8 cellular contexts compared by ENCODE assay signal in genomic region chr16:67935402-67936123, GRCh38. TPM values are rescaled to one million over a fixed set of nuclear protein-coding genes. Genes with fewer than 3 reads are reported as not detected.
DNase-seq lines count a peak whose midpoint lies in the region; FAIRE-seq and TF ChIP-seq lines count a peak whose summit lies in the region.

No MANE protein-coding gene starts in this region.

- H2BK120ac ChIP-seq in neuronal stem cell (ENCODE audit: low read depth, low read length) = peak overlapping the region; percentile 28

- H3K4me2 ChIP-seq in neuronal stem cell (ENCODE audit: insufficient read depth, low read length, poor library complexity, severe bottlenecking) = peak overlapping the region; percentile 98

- peaks cover 40% of the 10 kb centered on the region for H3K36me3 Mint-ChIP-seq in activated naive CD4-positive, alpha-beta T cell treated with anti-CD3 and anti-CD28 coated beads for 36 hours (ENCODE audit: low read depth)

- no CpG with 5 or more reads among the region's 55 CpGs for WGBS in neuronal stem cell (ENCODE audit: extremely low coverage in 2 of 2, insufficient read length in 2 of 2, insufficient replicate concordance in 1 of 2), 2 donors

- intact Hi-C loops in activated naive CD4-positive, alpha-beta T cell treated with anti-CD3 and anti-CD28 coated beads for 36 hours (cut with micrococcal nuclease) = loop anchor here (1.0 to 5.0 kb wide), 15 partner anchors 17 to 414 kb away; partner anchors contain the start of genes ACD, CTCF, DDX28 and DPEP3

- H3K4me3 ChIP-seq in HFF-Myc (replicated peaks; ENCODE audit: low read depth, low read length) (peak overlapping the region; percentile 92), SJSA1 (peak overlapping the region; percentile 75), neuronal stem cell (ENCODE audit: low read length in 2 of 2) (peak overlapping the region; percentile 88 to 97), subcutaneous abdominal adipose tissue (ENCODE audit: low read depth in 1 of 5, low read length in 5 of 5) (peak overlapping the region; percentile 80 to 95 (median 91))

- H3K27me3 ChIP-seq in SJSA1 (replicated peaks) (no peaks in the 10 kb centered on the region), neuronal stem cell (ENCODE audit: control insufficient read depth in 3 of 3, insufficient read depth in 3 of 3, low read depth in 1 of 3, low read length in 3 of 3) (peaks cover 0 to 4% (median 0%) of the 10 kb centered on the region in 3 experiments), subcutaneous abdominal adipose tissue (ENCODE audit: control insufficient read depth in 5 of 5, insufficient read depth in 4 of 5, low read length in 5 of 5) (no peaks in the 10 kb centered on the region)

- H3K4me3 Mint-ChIP-seq in activated naive CD4-positive, alpha-beta T cell treated with anti-CD3 and anti-CD28 coated beads for 36 hours = peak overlapping the region; percentile 100

- H3K4me1 Mint-ChIP-seq in activated naive CD4-positive, alpha-beta T cell treated with anti-CD3 and anti-CD28 coated beads for 36 hours (ENCODE audit: low read depth) = peaks cover 41% of the 10 kb centered on the region

- H3K18ac ChIP-seq in neuronal stem cell (ENCODE audit: low read length) = peak overlapping the region; percentile 100

- H3K27me3 Mint-ChIP-seq in activated naive CD4-positive, alpha-beta T cell treated with anti-CD3 and anti-CD28 coated beads for 36 hours (ENCODE audit: low read depth) = no peaks in the 10 kb centered on the region

- H2AK5ac ChIP-seq in neuronal stem cell (ENCODE audit: low read depth, low read length) = peak overlapping the region; percentile 88

- no peak for FAIRE-seq in frontal cortex (lab: Jason Lieb, UNC)

- peak overlapping the region; percentile 94 for H3K27ac Mint-ChIP-seq in activated naive CD4-positive, alpha-beta T cell treated with anti-CD3 and anti-CD28 coated beads for 36 hours

- H3K27ac ChIP-seq in SJSA1 (peak overlapping the region; percentile 80), neuronal stem cell (replicated peaks; ENCODE audit: low read length) (peak overlapping the region; percentile 60), subcutaneous abdominal adipose tissue (ENCODE audit: low read depth, low read length) (peak overlapping the region; percentile 89)

- H3K9me3 ChIP-seq in SJSA1 (replicated peaks) (no peaks in the 10 kb centered on the region), neuronal stem cell (replicated peaks in 1 of 2; ENCODE audit: control insufficient read depth in 2 of 2, insufficient read depth in 1 of 2, low read depth in 1 of 2, low read length in 2 of 2) (no peaks in the 10 kb centered on the region), subcutaneous abdominal adipose tissue (ENCODE audit: control insufficient read depth in 5 of 5, low read length in 5 of 5) (no peaks in the 10 kb centered on the region)

- peak overlapping the region; percentile 100 for H3K23ac ChIP-seq in neuronal stem cell (ENCODE audit: low read depth, low read length, poor library complexity)

- H3K9me3 Mint-ChIP-seq in activated naive CD4-positive, alpha-beta T cell treated with anti-CD3 and anti-CD28 coated beads for 36 hours = no peaks in the 10 kb centered on the region

- H2AFZ ChIP-seq in neuronal stem cell (ENCODE audit: low read length) = peak overlapping the region; percentile 97

- H4K91ac ChIP-seq in neuronal stem cell (ENCODE audit: low read depth, low read length, poor library complexity) = peak overlapping the region; percentile 58

- CTCF ChIA-PET in activated naive CD4-positive, alpha-beta T cell treated with anti-CD3 and anti-CD28 coated beads for 36 hours (lab: Charles Lee) = interaction anchor here (1.0 to 2.6 kb wide), 8 partner anchors 52 to 415 kb away, joined by 3 to 12 read pairs (median 4); partner anchors contain the start of gene EDC4

- H2BK12ac ChIP-seq in neuronal stem cell (ENCODE audit: low read length) = peak overlapping the region; percentile 7

- H3K9ac ChIP-seq in neuronal stem cell (ENCODE audit: low read depth, low read length, poor library complexity) (peak overlapping the region; percentile 100), subcutaneous abdominal adipose tissue (ENCODE audit: low read length in 5 of 5) (peak overlapping the region; percentile 81 to 90 (median 88))

- peak overlapping the region; percentile 96 for H3K14ac ChIP-seq in neuronal stem cell (ENCODE audit: low read length)

- H3K79me1 ChIP-seq in neuronal stem cell (ENCODE audit: low read depth, low read length) = peaks cover 6% of the 10 kb centered on the region

- DNase-seq in GM04503 (ENCODE audit: low read depth) (peak; percentile 67), HFF-Myc (ENCODE audit: extremely low read depth, low read depth) (peak; percentile 78), MV-4-11 (lab: John Stamatoyannopoulos, UW) (peak; percentile 91), SJSA1 (ENCODE audit: low read depth in 1 of 2, low spot score in 2 of 2) (peak; percentile 87 to 93), frontal cortex (ENCODE audit: low spot score in 2 of 2) (peak; percentile 91 to 99), neuronal stem cell (ENCODE audit: low spot score) (peak; percentile 84)
- peak; percentile 98 for DNase-seq in activated naive CD4-positive, alpha-beta T cell treated with anti-CD3 and anti-CD28 coated beads for 36 hours

- H2BK5ac ChIP-seq in neuronal stem cell (ENCODE audit: low read length) = peak overlapping the region; percentile 94

- TF ChIP-seq CTCF in HFF-Myc (IDR thresholded peaks at IDR 0.05; ENCODE audit: low read depth, low read length, missing control alignments) = no peak

- H3K4me1 ChIP-seq in SJSA1 (replicated peaks) = peaks cover 17% of the 10 kb centered on the region
- H3K4me1 ChIP-seq in neuronal stem cell (ENCODE audit: control insufficient read depth in 2 of 2, insufficient read depth in 1 of 2, low read depth in 1 of 2, low read length in 2 of 2) = peaks cover 11 to 17% of the 10 kb centered on the region in 2 donors
- peaks cover 5 to 36% (median 27%) of the 10 kb centered on the region in 5 donors for H3K4me1 ChIP-seq in subcutaneous abdominal adipose tissue (ENCODE audit: control insufficient read depth in 5 of 5, insufficient read depth in 5 of 5, low read length in 5 of 5)

- peak overlapping the region; percentile 99 for H2BK15ac ChIP-seq in neuronal stem cell (ENCODE audit: low read length)

- H3K36me3 ChIP-seq in SJSA1 (peaks cover 51% of the 10 kb centered on the region), neuronal stem cell (replicated peaks in 1 of 2; ENCODE audit: control insufficient read depth in 2 of 2, insufficient read depth in 2 of 2, low read length in 2 of 2) (peaks cover 10 to 31% of the 10 kb centered on the region in 2 donors), subcutaneous abdominal adipose tissue (ENCODE audit: control insufficient read depth in 5 of 5, insufficient read depth in 5 of 5, low read length in 5 of 5) (peaks cover 0 to 49% (median 28%) of the 10 kb centered on the region in 5 donors)

- H3K4ac ChIP-seq in neuronal stem cell (ENCODE audit: low read length) = no peak overlapping the region

- H4K8ac ChIP-seq in neuronal stem cell (ENCODE audit: low read depth, low read length) = no peak overlapping the region

RNA-seq across cellular contexts. Expression of gene PSMB10, which starts 1.1 kb away (rescaled TPM):
- 50.1 and 147 TPM in 2 replicates for total RNA-seq in SJSA1 (2014; rRNA removed; shearing (Covaris generic))
- total RNA-seq in activated naive CD4-positive, alpha-beta T cell treated with anti-CD3 and anti-CD28 coated beads for 36 hours = 100 to 1,000 TPM; 138 to 147 TPM
- 13.0 TPM for total RNA-seq in frontal cortex
- polyA plus RNA-seq in neuronal stem cell (2013, experiment 1 of 2) = 9.9 TPM
- polyA plus RNA-seq in neuronal stem cell (2013, experiment 2 of 2) = 10.6 TPM

RNA-seq across cellular contexts. Expression of gene CTRL, which starts 3.9 kb away (rescaled TPM):
- 0.09 and 0.29 TPM in 2 replicates for total RNA-seq in SJSA1 (2014; rRNA removed; shearing (Covaris generic))
- total RNA-seq in activated naive CD4-positive, alpha-beta T cell treated with anti-CD3 and anti-CD28 coated beads for 36 hours = 1 to 10 TPM; 1.5 to 1.8 TPM
- 2.0 TPM for total RNA-seq in frontal cortex
- polyA plus RNA-seq in neuronal stem cell (2013, experiment 1 of 2) = 0.46 TPM
- 0.43 TPM for polyA plus RNA-seq in neuronal stem cell (2013, experiment 2 of 2)

RNA-seq across cellular contexts. Expression of gene LCAT, which starts 8.4 kb away (rescaled TPM):
- total RNA-seq in SJSA1 (2014; rRNA removed; shearing (Covaris generic)) = 5.5 and 7.2 TPM in 2 replicates
- 10 to 100 TPM in 1 of 2 experiments, 1 to 10 TPM in 1; 9.1 to 10.0 TPM for total RNA-seq in activated naive CD4-positive, alpha-beta T cell treated with anti-CD3 and anti-CD28 coated beads for 36 hours
- total RNA-seq in frontal cortex = 0.82 TPM
- polyA plus RNA-seq in neuronal stem cell (2013, experiment 1 of 2) = 13.5 TPM
- polyA plus RNA-seq in neuronal stem cell (2013, experiment 2 of 2) = 14.5 TPM

RNA-seq across cellular contexts. Expression of gene SLC12A4, which starts 32.9 kb away (rescaled TPM):
- total RNA-seq in SJSA1 (2014; rRNA removed; shearing (Covaris generic)) = 62.9 and 87.8 TPM in 2 replicates
- total RNA-seq in activated naive CD4-positive, alpha-beta T cell treated with anti-CD3 and anti-CD28 coated beads for 36 hours = 10 to 100 TPM; 24.3 to 28.9 TPM
- 6.5 TPM for total RNA-seq in frontal cortex
- polyA plus RNA-seq in neuronal stem cell (2013, experiment 1 of 2) = 34.0 TPM
- 32.4 TPM for polyA plus RNA-seq in neuronal stem cell (2013, experiment 2 of 2)

RNA-seq across cellular contexts. Expression of gene PSKH1, which starts 42.5 kb away (rescaled TPM):
- 6.4 and 10.6 TPM in 2 replicates for total RNA-seq in SJSA1 (2014; rRNA removed; shearing (Covaris generic))
- 1 to 10 TPM; 7.1 to 8.0 TPM for total RNA-seq in activated naive CD4-positive, alpha-beta T cell treated with anti-CD3 and anti-CD28 coated beads for 36 hours
- total RNA-seq in frontal cortex = 6.5 TPM
- 34.6 TPM for polyA plus RNA-seq in neuronal stem cell (2013, experiment 1 of 2)
- polyA plus RNA-seq in neuronal stem cell (2013, experiment 2 of 2) = 30.4 TPM

Comparison
In these comparisons a context has a peak if more than half of its experiments do, and no peak if none do; other contexts are left out.
1. Peak in every context shown above with its lines: DNase-seq, H3K4me3 ChIP-seq and H3K27ac ChIP-seq.